In genomic region chr14:61761557-61761956, GRCh38 we compare ENCODE assay signal across 8 cellular contexts. TPM values are rescaled to one million over a fixed set of nuclear protein-coding genes. Genes with fewer than 3 reads are reported as not detected.
DNase-seq lines count a peak whose midpoint lies in the region; ATAC-seq, FAIRE-seq and TF ChIP-seq lines count a peak whose summit lies in the region.

No MANE protein-coding gene starts in this region.

- H3K27ac ChIP-seq in HepG2 (ENCODE audit: extremely low read length, insufficient read depth, low read length) (peak overlapping the region; percentile 75), upper lobe of left lung (peak overlapping the region; percentile 84 to 94 (median 90))

- TF ChIP-seq CTCF in GM12864 (IDR thresholded peaks at IDR 0.05; ENCODE audit: low read depth, low read length, missing control alignments) (no peak), HepG2 (CRISPR knock-in tag; IDR thresholded peaks at IDR 0.05) (no peak), upper lobe of left lung (IDR thresholded peaks at IDR 0.05) (no peak)

- POLR2A ChIA-PET in HepG2 (lab: Yijun Ruan, JAX): interaction anchor here (0.6 to 2.8 kb wide), 28 partner anchors 9 to 291 kb away, joined by 3 to 36 read pairs (median 6); partner anchors contain the start of gene HIF1A

- TF ChIP-seq POLR2A in HepG2 (IDR thresholded peaks at IDR 0.05; ENCODE audit: insufficient read depth in 1 of 2, low read depth in 2 of 2, low read length in 2 of 2): no peak
- no peak for TF ChIP-seq POLR2A in upper lobe of left lung (IDR thresholded peaks at IDR 0.05)

- peak overlapping the region; percentile 95 for H2AFZ ChIP-seq in HepG2 (ENCODE audit: low read length)

- H3K9me3 ChIP-seq in HepG2 (ENCODE audit: low read length) (no peaks in the 10 kb centered on the region), upper lobe of left lung (no peaks in the 10 kb centered on the region)

- in situ Hi-C loops in HepG2 (cut with HindIII; ENCODE audit: extremely low pct_ligation_motif_present, low pct_unique_long_range_greater_than_20kb): no loop called here

- H3K27me3 ChIP-seq in HepG2 (ENCODE audit: control insufficient read depth in 1 of 2, insufficient read depth in 2 of 2, low read length in 2 of 2) (no peaks in the 10 kb centered on the region; a peak in 1 of 5 replicates), upper lobe of left lung (no peaks in the 10 kb centered on the region)

- ATAC-seq in HG03460 (IDR thresholded peaks at IDR 0.05; ENCODE audit: unreplicated experiment) (peak; percentile 6), HepG2 (peak; percentile 46), upper lobe of left lung (ENCODE audit: low FRiP score in 2 of 2) (peak in 1 of 2 donors; percentile 1)

- CTCF ChIA-PET in HepG2 (lab: Yijun Ruan, JAX; ENCODE audit: low intra/inter-chr PET ratio, low total read pairs): no interaction called here

- H3K4me2 ChIP-seq in HepG2 (ENCODE audit: low read depth, low read length): peak overlapping the region; percentile 86

- no peak for TF ChIP-seq RAD21 in HepG2 (CRISPR knock-in tag; IDR thresholded peaks at IDR 0.05)

- intact Hi-C loops in HepG2 (cut with micrococcal nuclease; ENCODE audit: unreplicated experiment): no loop called here

- H4K20me1 ChIP-seq in HepG2 (ENCODE audit: insufficient read depth, low read length): no peaks in the 10 kb centered on the region

- peaks cover 26% of the 10 kb centered on the region for H3K79me2 ChIP-seq in HepG2 (ENCODE audit: insufficient read depth, low read length)

- DNase-seq in GM12864 (ENCODE audit: low read depth): no peak
- peak; percentile 19 for DNase-seq in astrocyte of the hippocampus (ENCODE audit: low read depth, low spot score)
- no peak for DNase-seq in HepG2 (ENCODE audit: low spot score)
- DNase-seq in upper lobe of left lung: no peak
- no peak for DNase-seq in cerebellar nuclear complex (lab: John Stamatoyannopoulos, UW)
- no peak for DNase-seq in T1000 (lab: John Stamatoyannopoulos, UW)
- no peak for DNase-seq in DMS 273 (lab: John Stamatoyannopoulos, UW; ENCODE audit: unreplicated experiment)

- no peak for FAIRE-seq in HepG2 (lab: Jason Lieb, UNC)

- no peaks in the 10 kb centered on the region for H3K36me3 ChIP-seq in HepG2 (replicated peaks in 1 of 2; ENCODE audit: control insufficient read depth in 1 of 2, insufficient read depth in 2 of 2, low read length in 2 of 2)
- no peaks in the 10 kb centered on the region for H3K36me3 ChIP-seq in upper lobe of left lung

- H3K9ac ChIP-seq in HepG2 (ENCODE audit: insufficient read depth, low read depth, low read length): peak overlapping the region; percentile 71

- TSS peak; percentile 92 for BruUV-seq in HepG2 (replicated peaks; lab: Mats Ljungman, UMichigan)

- H3K4me1 ChIP-seq in HepG2 (ENCODE audit: insufficient read depth, low read length) (peaks cover 39% of the 10 kb centered on the region), upper lobe of left lung (peaks cover 7 to 26% (median 18%) of the 10 kb centered on the region in 4 donors)

- 23% methylated on average over 5 of the region's 5 CpGs for WGBS in HepG2 (ENCODE audit: low lambda C conversion rate)
- WGBS in upper lobe of left lung, 2 donors: 55 to 63% methylated on average over 5 of the region's 5 CpGs

- peak overlapping the region; percentile 85 for H3K4me3 ChIP-seq in GM12864 (ENCODE audit: low read depth, low read length)
- H3K4me3 ChIP-seq in HepG2 (replicated peaks in 1 of 3; ENCODE audit: insufficient read depth in 1 of 3, low read depth in 2 of 3, low read length in 3 of 3): peak overlapping the region; percentile 28 to 99 (median 46)
- H3K4me3 ChIP-seq in upper lobe of left lung: peak overlapping the region in 3 of 4 donors; percentile 70 to 95 (median 93)

- TF ChIP-seq EP300 in HepG2 (IDR thresholded peaks at IDR 0.05; ENCODE audit: low read depth in 2 of 2, low read length in 2 of 2): no peak
- TF ChIP-seq EP300 in HepG2 (CRISPR knock-in tag; IDR thresholded peaks at IDR 0.05; ENCODE audit: borderline replicate concordance): no peak
- TF ChIP-seq EP300 in upper lobe of left lung (IDR thresholded peaks at IDR 0.05): no peak

TF ChIP-seq in HepG2, 621 proteins besides CTCF, POLR2A, EP300 and RAD21:
- TF ChIP-seq ZNF800 (CRISPR knock-in tag; IDR thresholded peaks at IDR 0.05) (0 out of 2 replicates have a peak, but pooled peaks have one; percentile 21), NCOA2 (CRISPR knock-in tag; IDR thresholded peaks at IDR 0.05) (no peak), PAX8 (CRISPR knock-in tag; IDR thresholded peaks at IDR 0.05; ENCODE audit: borderline replicate concordance) (0 out of 2 replicates have a peak, but pooled peaks have one; percentile 8), FOXA1 (IDR thresholded peaks at IDR 0.05) (no peak), FOXA1 (CRISPR knock-in tag; IDR thresholded peaks at IDR 0.05) (0 out of 2 replicates have a peak, but pooled peaks have one; percentile 5), GLI4 (CRISPR knock-in tag; IDR thresholded peaks at IDR 0.05; ENCODE audit: borderline replicate concordance) (0 out of 2 replicates have a peak, but pooled peaks have one; percentile 3)
TF ChIP-seq in HepG2: peak in this region for 4.

RNA-seq across cellular contexts. Expression of gene SNAPC1, which starts 0.7 kb away (rescaled TPM):
- total RNA-seq in HepG2 (2016; rRNA removed; fragmentation: Illumina TruSeq; extraction: Trizol) (8.4 and 8.5 TPM in 2 replicates), upper lobe of left lung (1 to 10 TPM; 4.2 to 8.9 (median 4.7) TPM)
- total RNA-seq in HepG2 (2016; cell fraction: cytosol; rRNA removed; fragmentation: Illumina TruSeq; extraction: Trizol; ENCODE audit: low read depth): 1.9 and 2.3 TPM in 2 replicates
- 8.4 and 8.6 TPM in 2 replicates for total RNA-seq in HepG2 (2016; cell fraction: insoluble cytoplasmic fraction; rRNA removed; fragmentation: Illumina TruSeq; extraction: Trizol)
- total RNA-seq in HepG2 (2016; cell fraction: membrane; rRNA removed; fragmentation: Illumina TruSeq; extraction: Trizol): 2.8 and 3.6 TPM in 2 replicates
- total RNA-seq in HepG2 (2016; cell fraction: nucleus; rRNA removed; fragmentation: Illumina TruSeq; extraction: Trizol): 5.8 and 7.5 TPM in 2 replicates
- polyA plus RNA-seq in HepG2 (2011; rRNA removed): 1.9 and 2.6 TPM in 2 replicates
- 1.0 and 1.8 TPM in 2 replicates for polyA plus RNA-seq in HepG2 (2011; cell fraction: cytosol; rRNA removed)
- 0.90 and 0.97 TPM in 2 replicates for polyA plus RNA-seq in HepG2 (2011; cell fraction: nucleus; rRNA removed)
- 3.8 and 4.8 TPM in 2 replicates for polyA plus RNA-seq in HepG2 (2012)
- polyA plus RNA-seq in HepG2 (2016; cell fraction: cytosol; fragmentation: Illumina TruSeq; extraction: Trizol; ENCODE audit: low read depth): 0.49 and 0.59 TPM in 2 replicates
- 6.9 TPM in 2 replicates for polyA plus RNA-seq in HepG2 (2016; cell fraction: insoluble cytoplasmic fraction; fragmentation: Illumina TruSeq; extraction: Trizol; ENCODE audit: low read depth)
- polyA plus RNA-seq in HepG2 (2016; cell fraction: membrane; fragmentation: Illumina TruSeq; extraction: Trizol; ENCODE audit: low read depth): 0.82 and 1.0 TPM in 2 replicates
- 7.6 and 9.2 TPM in 2 replicates for polyA plus RNA-seq in HepG2 (2016; cell fraction: nucleus; fragmentation: Illumina TruSeq; extraction: Trizol; ENCODE audit: insufficient read depth, low read depth)
- 0.24 and 1.2 TPM in 2 replicates for polyA minus RNA-seq in HepG2 (2011; rRNA and poly(A)+ RNA removed; ENCODE audit: low replicate concordance)
- 2.5 and 2.7 TPM in 2 replicates for polyA minus RNA-seq in HepG2 (2011; cell fraction: cytosol; rRNA and poly(A)+ RNA removed)
- 2.6 and 4.0 TPM in 2 replicates for polyA minus RNA-seq in HepG2 (2011; cell fraction: nucleus; rRNA and poly(A)+ RNA removed)

RNA-seq across cellular contexts. Expression of gene SYT16, which starts 50.9 kb away (rescaled TPM):
- total RNA-seq in HepG2 (2016; rRNA removed; fragmentation: Illumina TruSeq; extraction: Trizol) (0.03 TPM in 1 of 2 replicates, not detected in the other), upper lobe of left lung (under 1 TPM in 3 of 6 donors, not detected in 3; under 0.01 to 0.34 (median 0.14) TPM)
- not detected in 2 replicates for total RNA-seq in HepG2 (2016; cell fraction: cytosol; rRNA removed; fragmentation: Illumina TruSeq; extraction: Trizol; ENCODE audit: low read depth)
- 0.03 TPM in 1 of 2 replicates, not detected in the other for total RNA-seq in HepG2 (2016; cell fraction: insoluble cytoplasmic fraction; rRNA removed; fragmentation: Illumina TruSeq; extraction: Trizol)
- not detected in 2 replicates for total RNA-seq in HepG2 (2016; cell fraction: membrane; rRNA removed; fragmentation: Illumina TruSeq; extraction: Trizol)
- total RNA-seq in HepG2 (2016; cell fraction: nucleus; rRNA removed; fragmentation: Illumina TruSeq; extraction: Trizol): not detected in 2 replicates
- polyA plus RNA-seq in HepG2 (2011; rRNA removed): not detected in 2 replicates
- polyA plus RNA-seq in HepG2 (2011; cell fraction: cytosol; rRNA removed): under 0.01 TPM in 1 of 2 replicates, not detected in the other
- not detected in 2 replicates for polyA plus RNA-seq in HepG2 (2011; cell fraction: nucleus; rRNA removed)
- not detected in 2 replicates for polyA plus RNA-seq in HepG2 (2012)
- not detected in 2 replicates for polyA plus RNA-seq in HepG2 (2016; cell fraction: cytosol; fragmentation: Illumina TruSeq; extraction: Trizol; ENCODE audit: low read depth)
- not detected in 2 replicates for polyA plus RNA-seq in HepG2 (2016; cell fraction: insoluble cytoplasmic fraction; fragmentation: Illumina TruSeq; extraction: Trizol; ENCODE audit: low read depth)
- polyA plus RNA-seq in HepG2 (2016; cell fraction: membrane; fragmentation: Illumina TruSeq; extraction: Trizol; ENCODE audit: low read depth): not detected in 2 replicates
- polyA plus RNA-seq in HepG2 (2016; cell fraction: nucleus; fragmentation: Illumina TruSeq; extraction: Trizol; ENCODE audit: insufficient read depth, low read depth): not detected in 2 replicates
- not detected in 2 replicates for polyA minus RNA-seq in HepG2 (2011; rRNA and poly(A)+ RNA removed; ENCODE audit: low replicate concordance)
- not detected in 2 replicates for polyA minus RNA-seq in HepG2 (2011; cell fraction: cytosol; rRNA and poly(A)+ RNA removed)
- under 0.01 TPM in 2 replicates for polyA minus RNA-seq in HepG2 (2011; cell fraction: nucleus; rRNA and poly(A)+ RNA removed)
